ENCODE assay signal across 24 cellular contexts in the genomic region with DNA sequence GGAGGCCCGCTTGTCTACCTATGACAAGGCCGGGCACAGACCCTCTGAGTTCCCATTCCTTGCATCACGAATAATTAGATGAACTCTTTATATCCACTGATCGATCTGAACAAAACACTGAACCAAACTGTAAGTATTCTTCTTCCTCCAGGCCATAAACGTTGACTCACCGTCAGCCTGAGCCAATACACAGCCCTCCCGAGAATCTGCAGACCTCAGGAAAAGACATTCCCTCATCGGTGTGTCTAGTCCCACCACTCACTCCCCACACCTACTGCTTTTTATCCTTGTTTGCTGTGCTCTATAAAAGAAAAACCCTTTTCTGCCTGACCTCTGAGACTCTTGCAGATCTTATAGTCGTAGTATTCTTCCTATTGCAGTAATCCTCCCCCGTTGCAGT. TPM values are rescaled to one million over a fixed set of nuclear protein-coding genes. Genes with fewer than 3 reads are reported as not detected.
DNase-seq lines count a peak whose midpoint lies in the region; ATAC-seq and TF ChIP-seq lines count a peak whose summit lies in the region.
"Had no signal": no experiment of that assay in that cellular context is flagged by ENCODE, and none has a peak within 500 bp of the region (broad histone marks: within the 10 kb centered on the region; RNA-seq: fewer than 3 reads in every experiment).

No MANE protein-coding gene starts in this region.

- no peaks in the 10 kb centered on the region for H3K79me2 ChIP-seq in H9 (ENCODE audit: insufficient read depth, low read length)
- no peaks in the 10 kb centered on the region for H3K79me2 ChIP-seq in osteoblast (ENCODE audit: insufficient read depth, low read length)

- H3K4me1 Mint-ChIP-seq in H9 (no peaks in the 10 kb centered on the region), nephron progenitor cell (peaks cover 16% of the 10 kb centered on the region)

- H3K36me3 ChIP-seq in osteoblast (ENCODE audit: insufficient read depth, low read length): peaks cover 40% of the 10 kb centered on the region
- H3K36me3 ChIP-seq: uterus had no signal

- H3K18ac ChIP-seq in H9 (ENCODE audit: insufficient read length, low read depth, low read length): no peak overlapping the region

- H2BK5ac ChIP-seq in H9 (ENCODE audit: insufficient read length, low read length): no peak overlapping the region

- H3K4me2 ChIP-seq in H9 (ENCODE audit: insufficient read depth, insufficient read length, low read length) (no peak overlapping the region), osteoblast (ENCODE audit: insufficient read depth, low read length) (no peak overlapping the region)

- peak; percentile 53 for DNase-seq in EL
- no peak for DNase-seq in H9
- DNase-seq in fibroblast of mammary gland (ENCODE audit: low read depth): peak; percentile 40
- no peak for DNase-seq in nephron progenitor cell
- DNase-seq in hepatic stellate cell (ENCODE audit: low spot score): no peak
- no peak for DNase-seq in osteoblast (ENCODE audit: insufficient read length, low spot score, missing footprints)
- DNase-seq: activated CD4-positive, alpha-beta T cell treated with anti-CD3 and anti-CD28 coated beads, Interleukin-2, amount 50 U/mL, for 4 hours; activated naive CD8-positive, alpha-beta T cell treated with anti-CD3 and anti-CD28 coated beads, Interleukin-2, amount 10 ng/mL, durations not matched to agents 7 days and 5 days; brain microvascular endothelial cell; CD8-positive, alpha-beta T cell; DMS 273 treated with DMSO at 0.1 percent for 48 hours; head of caudate nucleus; Karpas-422; NCI-H1436; NCI-H446 treated with DMSO at 0.1 percent for 48 hours; psoas muscle; stimulated activated naive CD4-positive, alpha-beta T cell; uterus had no signal

- no peaks in the 10 kb centered on the region for H3K79me1 ChIP-seq in H9 (ENCODE audit: insufficient read depth, low read depth, low read length, poor library complexity, severe bottlenecking)

- H4K5ac ChIP-seq in H9 (ENCODE audit: insufficient read length, low read depth, low read length): no peak overlapping the region

- no peak overlapping the region for H3K4me3 Mint-ChIP-seq in H9
- peak overlapping the region; percentile 52 for H3K4me3 Mint-ChIP-seq in nephron progenitor cell
- H3K4me3 Mint-ChIP-seq: activated naive CD8-positive, alpha-beta T cell treated with anti-CD3 and anti-CD28 coated beads, Interleukin-2, amount 10 ng/mL, durations not matched to agents 7 days and 5 days; CD8-positive, alpha-beta T cell had no signal

- H3K56ac ChIP-seq in H9 (ENCODE audit: insufficient read length, low read depth, low read length): no peak overlapping the region

- H3K9me3 Mint-ChIP-seq in H9 (no peaks in the 10 kb centered on the region), nephron progenitor cell (no peaks in the 10 kb centered on the region)
- H3K9me3 Mint-ChIP-seq: activated naive CD8-positive, alpha-beta T cell treated with anti-CD3 and anti-CD28 coated beads, Interleukin-2, amount 10 ng/mL, durations not matched to agents 7 days and 5 days; activated T-helper 2 cell treated with anti-CD3 and anti-CD28 coated beads, Interferon-gamma antibody, Interleukin-2, Interleukin-4, amounts not matched to agents 10 μg/mL and 5 μg/mL and 100 μg/mL, durations not matched to agents 14 hours and 24 hours and 36 hours; CD8-positive, alpha-beta T cell had no signal

- no peak overlapping the region for H2BK120ac ChIP-seq in H9 (ENCODE audit: low read depth, low read length, poor library complexity, severe bottlenecking)

- no peak overlapping the region for H2BK15ac ChIP-seq in H9 (ENCODE audit: low read depth, low read length)

- peak overlapping the region; percentile 49 to 71 (median 70); a peak in 5 of 7 replicates for H3K27ac Mint-ChIP-seq in H9
- H3K27ac Mint-ChIP-seq in nephron progenitor cell: peak overlapping the region; percentile 85
- H3K27ac Mint-ChIP-seq: activated naive CD8-positive, alpha-beta T cell treated with anti-CD3 and anti-CD28 coated beads, Interleukin-2, amount 10 ng/mL, durations not matched to agents 7 days and 5 days; activated T-helper 2 cell treated with anti-CD3 and anti-CD28 coated beads, Interferon-gamma antibody, Interleukin-2, Interleukin-4, amounts not matched to agents 10 μg/mL and 5 μg/mL and 100 μg/mL, durations not matched to agents 14 hours and 24 hours and 36 hours; CD8-positive, alpha-beta T cell had no signal

- H4K91ac ChIP-seq in H9 (ENCODE audit: insufficient read length, low read depth, low read length): no peak overlapping the region

- no peak overlapping the region for H3K14ac ChIP-seq in H9 (ENCODE audit: insufficient read depth, low read length)

- TF ChIP-seq CTCF in H9 (conservative IDR thresholded peaks at IDR 0.05) (no peak), fibroblast of mammary gland (conservative IDR thresholded peaks at IDR 0.05; ENCODE audit: control insufficient read depth, insufficient read depth, low read depth, low read length) (no peak), nephron progenitor cell (IDR thresholded peaks at IDR 0.05) (no peak), osteoblast (IDR thresholded peaks at IDR 0.05; ENCODE audit: extremely low read depth, low read depth, low read length) (no peak)

- no peak overlapping the region for H4K8ac ChIP-seq in H9 (replicated peaks; ENCODE audit: insufficient read length, low read depth, low read length)

- no peak overlapping the region for H2AK5ac ChIP-seq in H9 (ENCODE audit: insufficient read length, low read length)

- no CpG with 5 or more reads among the region's 10 CpGs for WGBS in H9 (ENCODE audit: extremely low coverage, insufficient read length, low lambda C conversion rate)

- H3K27me3 ChIP-seq in H9 (ENCODE audit: insufficient read depth, low read length) (no peaks in the 10 kb centered on the region), osteoblast (ENCODE audit: insufficient read depth, low read length) (no peaks in the 10 kb centered on the region)
- H3K27me3 ChIP-seq: brain microvascular endothelial cell, neutrophil, uterus had no signal

- H3K23me2 ChIP-seq in H9 (ENCODE audit: insufficient read length, low read depth, low read length, poor library complexity, severe bottlenecking): no peaks in the 10 kb centered on the region

- no peak for ATAC-seq in GM18520 (IDR thresholded peaks at IDR 0.05; ENCODE audit: unreplicated experiment)
- ATAC-seq: CD8-positive, alpha-beta T cell; HCT116; psoas muscle had no signal

- H3K4ac ChIP-seq in H9 (ENCODE audit: low read depth, low read length): no peak overlapping the region

- H2BK12ac ChIP-seq in H9 (ENCODE audit: insufficient read length, low read depth, low read length): no peak overlapping the region

- no peak overlapping the region for H2BK20ac ChIP-seq in H9 (ENCODE audit: low read depth, low read length, poor library complexity, severe bottlenecking)

- H3K4me3 ChIP-seq in fibroblast of mammary gland (ENCODE audit: control insufficient read depth, low read depth, low read length): no peak overlapping the region
- no peak overlapping the region for H3K4me3 ChIP-seq in osteoblast (ENCODE audit: insufficient read depth, low read length)
- H3K4me3 ChIP-seq: psoas muscle, uterus had no signal

- H3K9ac ChIP-seq in H9 (ENCODE audit: extremely low read depth, insufficient read length, low read length): no peak overlapping the region

- H3T11ph ChIP-seq in H9 (ENCODE audit: low read length): no peak overlapping the region

- H3K27ac ChIP-seq in H9 (ENCODE audit: insufficient read length, low read depth, low read length) (no peak overlapping the region), osteoblast (ENCODE audit: low read depth, low read length) (no peak overlapping the region)
- H3K27ac ChIP-seq: brain microvascular endothelial cell, epithelial cell of prostate, neutrophil, psoas muscle had no signal

- H3K27me3 Mint-ChIP-seq in H9 (ENCODE audit: low read depth): no peaks in the 10 kb centered on the region
- H3K27me3 Mint-ChIP-seq in nephron progenitor cell (ENCODE audit: low read depth, poor library complexity): peaks cover 2% of the 10 kb centered on the region
- H3K27me3 Mint-ChIP-seq: activated naive CD8-positive, alpha-beta T cell treated with anti-CD3 and anti-CD28 coated beads, Interleukin-2, amount 10 ng/mL, durations not matched to agents 7 days and 5 days had no signal

- H3K4me1 ChIP-seq in H9 (ENCODE audit: insufficient read depth, low read length) (no peaks in the 10 kb centered on the region), osteoblast (ENCODE audit: insufficient read depth, low read length) (peaks cover 20% of the 10 kb centered on the region)
- H3K4me1 ChIP-seq: psoas muscle, uterus had no signal

- no peak overlapping the region for H2AFZ ChIP-seq in H9 (ENCODE audit: low read length)
- no peak overlapping the region for H2AFZ ChIP-seq in osteoblast (ENCODE audit: low read length)

- no peak overlapping the region for H3K23ac ChIP-seq in H9 (ENCODE audit: insufficient read length, low read depth, low read length)

- H4K20me1 ChIP-seq in H9 (ENCODE audit: control insufficient read depth, insufficient read depth, insufficient read length) (no peaks in the 10 kb centered on the region), osteoblast (ENCODE audit: insufficient read depth, low read length) (no peaks in the 10 kb centered on the region)

- H3K9me3 ChIP-seq in H9 (ENCODE audit: control insufficient read depth, low read depth, low read length) (no peaks in the 10 kb centered on the region), osteoblast (ENCODE audit: low read depth, low read length) (no peaks in the 10 kb centered on the region)
- H3K9me3 ChIP-seq: neutrophil, psoas muscle, uterus had no signal

- H3K36me3 Mint-ChIP-seq in H9 (ENCODE audit: insufficient read depth in 1 of 3, low read depth in 3 of 3) (peaks cover 3 to 18% (median 10%) of the 10 kb centered on the region in 3 experiments; a peak in 5 of 7 replicates), nephron progenitor cell (ENCODE audit: low read depth) (peaks cover 45% of the 10 kb centered on the region)

RNA-seq across cellular contexts. Expression of a gene that starts 41.0 kb away (rescaled TPM):
- total RNA-seq in H9 (2021) (10.0 and 10.5 TPM in 2 replicates), osteoblast (33.7 and 38.9 TPM in 2 replicates)

RNA-seq across cellular contexts. Expression of a gene that starts 42.1 kb away (rescaled TPM):
- 1.3 and 1.4 TPM in 2 replicates for total RNA-seq in H9 (2021)
- total RNA-seq in osteoblast: 5.3 and 5.8 TPM in 2 replicates
- total RNA-seq: G401 had no signal

Comparison
In these comparisons a context has a peak if more than half of its experiments do, and no peak if none do; other contexts are left out.
1. DNase-seq: peak in EL (single experiment) and fibroblast of mammary gland (single experiment); none in H9 (single experiment), nephron progenitor cell (single experiment), hepatic stellate cell (single experiment) and osteoblast (single experiment).